Comparison of ENCODE assay signal across 18 cellular contexts in genomic region chr2:230383453-230383852, GRCh38. TPM values are rescaled to one million over a fixed set of nuclear protein-coding genes. Genes with fewer than 3 reads are reported as not detected.
DNase-seq lines count a peak whose midpoint lies in the region; ATAC-seq and TF ChIP-seq lines count a peak whose summit lies in the region.
"Had no signal": no experiment of that assay in that cellular context is flagged by ENCODE, and none has a peak within 500 bp of the region (broad histone marks: within the 10 kb centered on the region; RNA-seq: fewer than 3 reads in every experiment).

No MANE protein-coding gene starts in this region.

- no peak for ATAC-seq in SK-N-SH treated with all-trans-retinoic acid at 6 μM for 48 hours
- no peak for ATAC-seq in activated CD4-positive, CD25-positive, alpha-beta regulatory T cell treated with anti-CD3 and anti-CD28 coated beads, Interleukin-2, amount 50 U/mL, for 24 hours
- ATAC-seq: CD8-positive, alpha-beta T cell had no signal

- H3K36me3 ChIP-seq in SK-N-SH (replicated peaks in 1 of 2; ENCODE audit: control insufficient read depth in 1 of 2, insufficient read depth in 2 of 2, low read length in 1 of 2) (peaks cover 29 to 54% of the 10 kb centered on the region in 2 experiments), transverse colon (peaks cover 0 to 27% (median 0%) of the 10 kb centered on the region in 4 donors)
- H3K36me3 ChIP-seq: HAP-1 had no signal

- H3K27ac ChIP-seq in SK-N-SH (ENCODE audit: low read depth in 2 of 2, low read length in 1 of 2): no peak overlapping the region
- no peak overlapping the region for H3K27ac ChIP-seq in transverse colon
- H3K27ac ChIP-seq: 22Rv1, BLaER1, C4-2B had no signal

- H3K4me3 ChIP-seq in SK-N-SH (ENCODE audit: low read depth in 2 of 2, low read length in 1 of 2) (no peak overlapping the region), transverse colon (no peak overlapping the region)
- H3K4me3 ChIP-seq: BLaER1, HAP-1 had no signal

- TF ChIP-seq RAD21 in SK-N-SH (IDR thresholded peaks at IDR 0.05; ENCODE audit: low read length) (no peak), Ishikawa (IDR thresholded peaks at IDR 0.05; ENCODE audit: low read depth) (no peak)

- no peaks in the 10 kb centered on the region for H4K20me1 ChIP-seq in SK-N-SH (ENCODE audit: insufficient read depth)
- H4K20me1 ChIP-seq: BLaER1 had no signal

- no peak for TF ChIP-seq POLR2A in transverse colon (IDR thresholded peaks at IDR 0.05)

- intact Hi-C loops in transverse colon (cut with DNase I; ENCODE audit: low total_unique reads): no loop called here

- no peak overlapping the region for H2AFZ ChIP-seq in SK-N-SH (ENCODE audit: low read depth)

- H3K4me1 ChIP-seq in SK-N-SH (ENCODE audit: control insufficient read depth in 1 of 2, insufficient read depth in 2 of 2, low read depth in 1 of 2, low read length in 1 of 2) (no peaks in the 10 kb centered on the region), transverse colon (no peaks in the 10 kb centered on the region)
- H3K4me1 ChIP-seq: BLaER1, Caco-2, HAP-1 had no signal

- in situ Hi-C loops in transverse colon (cut with MboI; ENCODE audit: low pct_ligation_motif_present in 1 of 4, low pct_unique_long_range_greater_than_20kb in 1 of 4, low sequenced_read_pairs in 3 of 4): no loop called here

- TF ChIP-seq EP300 in SK-N-SH (IDR thresholded peaks at IDR 0.05; ENCODE audit: borderline replicate concordance in 1 of 2, low read depth in 1 of 2, low read length in 1 of 2) (no peak), Ishikawa (IDR thresholded peaks at IDR 0.05; ENCODE audit: borderline replicate concordance) (no peak), transverse colon (IDR thresholded peaks at IDR 0.05; ENCODE audit: low read depth) (no peak)

- DNase-seq in SK-N-SH (no peak), dermis blood vessel endothelial cell (peak; percentile 64), lung microvascular endothelial cell (ENCODE audit: low read depth in 2 of 2) (peak; percentile 30 to 54), transverse colon (no peak)
- no peak for DNase-seq in stimulated activated CD4-positive, alpha-beta T cell treated with anti-CD3 and anti-CD28 coated beads, Interleukin-15, amount 100 ng/mL, for 24 hours
- DNase-seq: Caco-2; CD4-positive, CD25-positive, alpha-beta regulatory T cell; CD8-positive, alpha-beta T cell; DMS153; DND-41; GOT3 had no signal

- H3K9ac ChIP-seq in SK-N-SH: no peak overlapping the region
- H3K9ac ChIP-seq: BLaER1 had no signal

- no peaks in the 10 kb centered on the region for H3K9me3 ChIP-seq in SK-N-SH
- no peaks in the 10 kb centered on the region for H3K9me3 ChIP-seq in transverse colon
- H3K9me3 ChIP-seq: BLaER1, Caco-2, HAP-1 had no signal

- TF ChIP-seq CTCF in SK-N-SH (IDR thresholded peaks at IDR 0.05) (no peak), transverse colon (IDR thresholded peaks at IDR 0.05) (no peak)

- 64% methylated on average over 5 of the region's 5 CpGs for WGBS in SK-N-SH (ENCODE audit: low lambda C conversion rate)
- 81 to 89% methylated on average over 5 of the region's 5 CpGs for WGBS in transverse colon (ENCODE audit: low coverage in 1 of 2), 2 donors

- H3K9me2 ChIP-seq in SK-N-SH: no peaks in the 10 kb centered on the region

- POLR2A ChIA-PET in SK-N-SH (lab: Yijun Ruan, JAX): no interaction called here

- H3F3A ChIP-seq in SK-N-SH (replicated peaks; ENCODE audit: insufficient read depth): no peaks in the 10 kb centered on the region

- CTCF ChIA-PET in SK-N-SH (lab: Yijun Ruan, JAX): no interaction called here

- H3K27me3 ChIP-seq in SK-N-SH (ENCODE audit: insufficient read depth) (no peaks in the 10 kb centered on the region), transverse colon (no peaks in the 10 kb centered on the region)
- H3K27me3 ChIP-seq: BLaER1 had no signal

- H3K79me2 ChIP-seq in SK-N-SH (ENCODE audit: insufficient read depth): no peaks in the 10 kb centered on the region

- H3K4me2 ChIP-seq in SK-N-SH: no peak overlapping the region
- H3K4me2 ChIP-seq: BLaER1 had no signal

TF ChIP-seq in SK-N-SH treated with all-trans-retinoic acid at 6 μM for 48 hours, 23 proteins besides CTCF, POLR2A, EP300 and RAD21:
- TF ChIP-seq ZNF70 (CRISPR knock-in tag; IDR thresholded peaks at IDR 0.05): no peak
- TF ChIP-seq ESRRG (CRISPR knock-in tag; IDR thresholded peaks at IDR 0.05): no peak
- TF ChIP-seq ZNF565 (CRISPR knock-in tag; conservative IDR thresholded peaks at IDR 0.05; ENCODE audit: low read depth): no peak
- TF ChIP-seq, protein P1, sequence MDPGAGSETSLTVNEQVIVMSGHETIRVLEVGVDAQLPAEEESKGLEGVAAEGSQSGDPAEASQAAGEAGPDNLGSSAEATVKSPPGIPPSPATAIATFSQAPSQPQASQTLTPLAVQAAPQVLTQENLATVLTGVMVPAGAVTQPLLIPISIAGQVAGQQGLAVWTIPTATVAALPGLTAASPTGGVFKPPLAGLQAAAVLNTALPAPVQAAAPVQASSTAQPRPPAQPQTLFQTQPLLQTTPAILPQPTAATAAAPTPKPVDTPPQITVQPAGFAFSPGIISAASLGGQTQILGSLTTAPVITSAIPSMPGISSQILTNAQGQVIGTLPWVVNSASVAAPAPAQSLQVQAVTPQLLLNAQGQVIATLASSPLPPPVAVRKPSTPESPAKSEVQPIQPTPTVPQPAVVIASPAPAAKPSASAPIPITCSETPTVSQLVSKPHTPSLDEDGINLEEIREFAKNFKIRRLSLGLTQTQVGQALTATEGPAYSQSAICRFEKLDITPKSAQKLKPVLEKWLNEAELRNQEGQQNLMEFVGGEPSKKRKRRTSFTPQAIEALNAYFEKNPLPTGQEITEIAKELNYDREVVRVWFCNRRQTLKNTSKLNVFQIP (CRISPR knock-in tag; IDR thresholded peaks at IDR 0.05; ENCODE audit: borderline replicate concordance, low read depth): no peak

TF ChIP-seq in Ishikawa, 13 proteins besides CTCF, POLR2A, EP300 and RAD21:
- TF ChIP-seq CREB1 (IDR thresholded peaks at IDR 0.05; ENCODE audit: low read depth) (no peak), EGR1 (IDR thresholded peaks at IDR 0.05) (no peak), TEAD4 (IDR thresholded peaks at IDR 0.05) (no peak), REST (IDR thresholded peaks at IDR 0.05; ENCODE audit: low read depth) (peak; percentile 65), NFIC (IDR thresholded peaks at IDR 0.05) (no peak), FOXM1 (IDR thresholded peaks at IDR 0.05; ENCODE audit: borderline replicate concordance, low read depth) (no peak)
TF ChIP-seq in Ishikawa: peak in this region for 1.

RNA-seq across cellular contexts. Expression of gene SP100, which starts 32.5 kb away (rescaled TPM):
- 38.1 and 50.6 TPM in 2 replicates for polyA plus RNA-seq in SK-N-SH (2012; rRNA removed)
- 51.6 and 62.3 TPM in 2 replicates for polyA plus RNA-seq in SK-N-SH (2012; cell fraction: cytosol; rRNA removed)
- 23.2 and 49.5 TPM in 2 replicates for polyA plus RNA-seq in SK-N-SH (2012; cell fraction: nucleus; rRNA removed)
- total RNA-seq in dermis blood vessel endothelial cell (96.0 and 96.4 TPM in 2 replicates), lung microvascular endothelial cell (64.9 and 77.8 TPM in 2 replicates), transverse colon (100 to 1,000 TPM in 2 of 4 donors, 10 to 100 TPM in 2; 44.6 to 252 (median 99.7) TPM)

RNA-seq across cellular contexts. Expression of gene SP140L, which starts 56.5 kb away (rescaled TPM):
- polyA plus RNA-seq in SK-N-SH (2012; rRNA removed): 13.5 and 18.0 TPM in 2 replicates
- 11.7 and 13.1 TPM in 2 replicates for polyA plus RNA-seq in SK-N-SH (2012; cell fraction: cytosol; rRNA removed)
- polyA plus RNA-seq in SK-N-SH (2012; cell fraction: nucleus; rRNA removed): 22.2 and 44.3 TPM in 2 replicates
- 9.2 and 33.7 TPM in 2 replicates for total RNA-seq in dermis blood vessel endothelial cell
- 5.0 and 6.3 TPM in 2 replicates for total RNA-seq in lung microvascular endothelial cell
- total RNA-seq in transverse colon: 10 to 100 TPM in 2 of 4 donors, 1 to 10 TPM in 2; 6.8 to 32.9 (median 17.9) TPM
- total RNA-seq: Caco-2 had no signal

Comparison
In these comparisons a context has a peak if more than half of its experiments do, and no peak if none do; other contexts are left out.
1. DNase-seq: peak in dermis blood vessel endothelial cell (single experiment) and lung microvascular endothelial cell (2 of 2); none in SK-N-SH (single experiment), transverse colon (single experiment) and stimulated activated CD4-positive, alpha-beta T cell treated with anti-CD3 and anti-CD28 coated beads, Interleukin-15, amount 100 ng/mL, for 24 hours (single experiment).